ENCODE assay signal across 11 cellular contexts in genomic region chr17:17818088-17818526, GRCh38. TPM values are rescaled to one million over a fixed set of nuclear protein-coding genes. Genes with fewer than 3 reads are reported as not detected.
A peak's percentile ranks its signal among the peaks of the same experiment; 100 is the strongest.
DNase-seq lines count a peak whose midpoint lies in the region; ATAC-seq and TF ChIP-seq lines count a peak whose summit lies in the region.
"Had no signal": no experiment of that assay in that cellular context is flagged by ENCODE, and none has a peak within 500 bp of the region (broad histone marks: within the 10 kb centered on the region; RNA-seq: fewer than 3 reads in every experiment).

No MANE protein-coding gene starts in this region.

- peak overlapping the region; percentile 47 for H3K27ac Mint-ChIP-seq in memory B cell
- H3K27ac Mint-ChIP-seq in mesothelial cell of epicardium, result no peak overlapping the region

- TF ChIP-seq RAD21 in HCT116 (IDR thresholded peaks at IDR 0.05; ENCODE audit: low read depth), result no peak

- no peak overlapping the region for H3K4me3 ChIP-seq in HCT116 (replicated peaks in 1 of 2; ENCODE audit: low read depth in 1 of 2, low read length in 2 of 2)
- H3K4me3 ChIP-seq: esophagus muscularis mucosa had no signal

- DNase-seq in COLO668 (lab: John Stamatoyannopoulos, UW; ENCODE audit: unreplicated experiment) (peak; percentile 6), HCT116 (ENCODE audit: low read depth, low spot score) (no peak), astrocyte of the hippocampus (ENCODE audit: low read depth, low spot score) (peak; percentile 61), memory B cell (ENCODE audit: low spot score in 2 of 2) (no peak), mesothelial cell of epicardium (ENCODE audit: low spot score in 2 of 2, unreplicated experiment in 2 of 2) (no peak), NCI-H2081 treated with DMSO at 0.1 percent for 48 hours (lab: John Stamatoyannopoulos, UW) (no peak)
- DNase-seq: naive thymus-derived CD8-positive, alpha-beta T cell; SHP77 treated with DMSO at 0.1 percent for 48 hours had no signal

- RAD21 ChIA-PET in HCT116 (lab: Charles Lee; ENCODE audit: low non-redundant PET in 1 of 2, low total read pairs in 2 of 2, uncharacterized antibody in 2 of 2, unreplicated experiment in 2 of 2), result interaction anchor here in 1 of 2 experiments (1.2 kb wide), 1 partner anchor 42 kb away, joined by 3 read pairs; no protein-coding TSS in a partner anchor

- no peaks in the 10 kb centered on the region for H3K27me3 ChIP-seq in HCT116 (ENCODE audit: insufficient read depth, low read length)
- H3K27me3 ChIP-seq: esophagus muscularis mucosa had no signal

- peak overlapping the region; percentile 83 for H3K27ac ChIP-seq in HCT116 (ENCODE audit: low read depth, low read length)

- H3K9me3 Mint-ChIP-seq in memory B cell, result no peaks in the 10 kb centered on the region
- H3K9me3 Mint-ChIP-seq in mesothelial cell of epicardium, result no peaks in the 10 kb centered on the region
- H3K9me3 Mint-ChIP-seq: naive thymus-derived CD8-positive, alpha-beta T cell had no signal

- H3K79me2 ChIP-seq in HCT116 (ENCODE audit: insufficient read depth, low read length), result peaks cover 63% of the 10 kb centered on the region

- peak overlapping the region; percentile 5; the same call in 1 of the 2 replicates for H3K4me2 ChIP-seq in HCT116 (ENCODE audit: low read length)

- no peak for TF ChIP-seq POLR2A in HCT116 (IDR thresholded peaks at IDR 0.05; ENCODE audit: borderline replicate concordance, extremely low read depth, insufficient read depth, insufficient read length)

- no peaks in the 10 kb centered on the region for H3K9me2 ChIP-seq in HCT116 (ENCODE audit: insufficient read depth)

- H3K4me3 Mint-ChIP-seq in memory B cell (no peak overlapping the region), mesothelial cell of epicardium (no peak overlapping the region)

- intact Hi-C loops in HCT116 (cut with micrococcal nuclease), result no loop called here

- H2AFZ ChIP-seq in HCT116 (ENCODE audit: low read depth, low read length, poor library complexity, severe bottlenecking), result no peak overlapping the region

- peaks cover 30 to 69% of the 10 kb centered on the region in 2 experiments for H3K36me3 ChIP-seq in HCT116 (ENCODE audit: control insufficient read depth in 1 of 2, insufficient read depth in 2 of 2, low read length in 2 of 2)

- H3K36me3 Mint-ChIP-seq in memory B cell, result peaks cover 6% of the 10 kb centered on the region
- H3K36me3 Mint-ChIP-seq in mesothelial cell of epicardium, result peaks cover 14% of the 10 kb centered on the region

- H3K4me1 Mint-ChIP-seq in memory B cell (peaks cover 14% of the 10 kb centered on the region), mesothelial cell of epicardium (peaks cover 29% of the 10 kb centered on the region)

- peaks cover 50 to 51% of the 10 kb centered on the region in 2 experiments for H3K4me1 ChIP-seq in HCT116 (ENCODE audit: control insufficient read depth in 1 of 2, insufficient read depth in 2 of 2, low read length in 2 of 2)

- CTCF ChIA-PET in HCT116 (lab: Charles Lee), result no interaction called here

- POLR2A ChIA-PET in HCT116 (lab: Charles Lee), result interaction anchor here (1.0 to 1.5 kb wide), 3 partner anchors 18 to 23 kb away, joined by 3 to 8 read pairs (median 4); partner anchors contain the start of gene SREBF1

- no peak for TF ChIP-seq CTCF in HCT116 (IDR thresholded peaks at IDR 0.05 in 2 of 3, conservative IDR thresholded peaks at IDR 0.05 in 1 of 3; ENCODE audit: borderline replicate concordance in 1 of 3, insufficient read depth in 1 of 3, low read depth in 2 of 3, low read length in 2 of 3)
- TF ChIP-seq CTCF in mesothelial cell of epicardium (IDR thresholded peaks at IDR 0.05; ENCODE audit: unreplicated experiment), result no peak

- no peaks in the 10 kb centered on the region for H3K9me3 ChIP-seq in HCT116 (ENCODE audit: control insufficient read depth in 1 of 2, insufficient read depth in 1 of 2, low read depth in 1 of 2, low read length in 2 of 2)
- H3K9me3 ChIP-seq: esophagus muscularis mucosa had no signal

- H4K20me1 ChIP-seq in HCT116 (ENCODE audit: insufficient read depth), result no peaks in the 10 kb centered on the region; the same call in 1 of the 2 replicates

- no peak overlapping the region for H3K9ac ChIP-seq in HCT116 (ENCODE audit: low read length)

- BruUV-seq in HCT116 (replicated peaks; lab: Mats Ljungman, UMichigan), result no TSS peak

- no peaks in the 10 kb centered on the region for H3K27me3 Mint-ChIP-seq in memory B cell
- H3K27me3 Mint-ChIP-seq in mesothelial cell of epicardium (ENCODE audit: low read depth), result no peaks in the 10 kb centered on the region
- H3K27me3 Mint-ChIP-seq: naive thymus-derived CD8-positive, alpha-beta T cell had no signal

- ATAC-seq in HCT116 (peak; percentile 58), memory B cell (ENCODE audit: low read depth) (peak; percentile 41), HG02798 (IDR thresholded peaks at IDR 0.05; ENCODE audit: poor library complexity, unreplicated experiment) (no peak), GM18867 (IDR thresholded peaks at IDR 0.05; ENCODE audit: unreplicated experiment) (no peak)
- ATAC-seq: naive thymus-derived CD8-positive, alpha-beta T cell had no signal

TF ChIP-seq in HCT116, 20 proteins besides CTCF, POLR2A, EP300 and RAD21:
- TF ChIP-seq CEBPB (IDR thresholded peaks at IDR 0.05; ENCODE audit: low read depth), result no peak
- no peak for TF ChIP-seq YY1 (IDR thresholded peaks at IDR 0.05; ENCODE audit: extremely low read depth, insufficient replicate concordance, low read depth, low read length)
- TF ChIP-seq ZNF274 (IDR thresholded peaks at IDR 0.05; ENCODE audit: low read depth, low read length), result no peak
- no peak for TF ChIP-seq EZH2 (IDR thresholded peaks at IDR 0.05)
- TF ChIP-seq POLR2AphosphoS5 (IDR thresholded peaks at IDR 0.05; ENCODE audit: low read depth, low read length), result peak; percentile 40; the same call in 1 of the 2 replicates

RNA-seq across cellular contexts. Expression of gene SREBF1, which starts 18.7 kb away (rescaled TPM):
- total RNA-seq in HCT116 (2021; ENCODE audit: unreplicated experiment) (298 TPM), mesothelial cell of epicardium (179 to 187 TPM (median 181 TPM) in 3 replicates)
- polyA plus RNA-seq in HCT116 (2012), result 252 and 301 TPM in 2 replicates

Comparison
In these comparisons a context has a peak if more than half of its experiments do, and no peak if none do; other contexts are left out.
1. DNase-seq: peak in COLO668 (single experiment) and astrocyte of the hippocampus (single experiment); none in HCT116 (single experiment), memory B cell (0 of 2), mesothelial cell of epicardium (0 of 2) and NCI-H2081 treated with DMSO at 0.1 percent for 48 hours (single experiment).
2. ATAC-seq: peak in HCT116 (single experiment) and memory B cell (single experiment); none in HG02798 (single experiment) and GM18867 (single experiment).